13 cellular contexts compared by ENCODE assay signal in the genomic region with DNA sequence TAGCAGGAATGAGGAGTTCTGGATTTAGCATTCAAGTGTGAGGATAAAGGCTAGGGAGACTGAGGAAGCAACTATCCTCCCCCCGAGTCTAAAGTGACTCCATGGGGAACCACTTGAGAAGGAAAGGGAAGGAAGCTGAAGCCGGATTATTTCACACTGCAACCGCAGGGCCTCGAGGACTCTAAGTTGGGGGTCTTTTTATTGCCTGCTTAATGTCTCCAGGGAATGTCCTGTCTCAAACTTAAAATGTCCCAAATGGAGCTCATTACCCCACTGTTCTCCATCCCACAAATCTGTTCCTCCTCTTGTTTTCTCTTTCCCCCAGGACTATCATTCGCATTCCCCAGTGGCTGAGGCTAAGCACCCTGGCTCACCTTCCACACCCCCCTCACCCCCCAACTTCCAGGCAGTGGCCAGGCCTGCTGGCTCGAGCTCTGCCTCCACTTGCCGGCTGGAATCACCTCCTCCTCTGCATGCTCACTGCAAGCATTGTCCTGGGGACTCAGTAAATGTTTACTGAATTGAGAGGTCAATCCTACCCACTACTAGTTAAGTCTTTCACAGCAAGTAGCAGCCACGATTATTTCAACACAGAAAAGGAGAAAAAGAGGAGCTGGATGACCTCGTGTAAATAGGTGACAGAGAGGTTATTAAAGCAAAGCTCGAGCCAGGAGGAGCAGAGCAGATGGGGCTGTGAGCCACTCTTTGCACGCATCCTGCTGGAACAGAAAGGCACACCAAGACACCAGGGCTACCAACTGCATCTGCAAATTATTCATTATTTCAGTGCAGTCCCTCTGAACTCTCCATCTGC. TPM values are rescaled to one million over a fixed set of nuclear protein-coding genes. Genes with fewer than 3 reads are reported as not detected.
DNase-seq lines count a peak whose midpoint lies in the region; ATAC-seq, FAIRE-seq and TF ChIP-seq lines count a peak whose summit lies in the region.
"Had no signal": no experiment of that assay in that cellular context is flagged by ENCODE, and none has a peak within 500 bp of the region (broad histone marks: within the 10 kb centered on the region; RNA-seq: fewer than 3 reads in every experiment).

No MANE protein-coding gene starts in this region.

- DNase-seq in GM03348 (ENCODE audit: low spot score) (peak; percentile 26), RCC 7860 (ENCODE audit: low spot score) (peak; percentile 27), fibroblast of villous mesenchyme (ENCODE audit: low read depth) (peak; percentile 69), neuronal stem cell (ENCODE audit: low spot score) (no peak)
- DNase-seq: esophagus squamous epithelium; stimulated activated CD4-positive, alpha-beta T cell treated with anti-CD3 and anti-CD28 coated beads, Interleukin-2, amount 100 ng/mL, for 24 hours; upper lobe of left lung had no signal

- no peak overlapping the region for H2BK15ac ChIP-seq in neuronal stem cell (ENCODE audit: low read length)

- no peak overlapping the region for H2BK5ac ChIP-seq in neuronal stem cell (ENCODE audit: low read length)

- no peak overlapping the region for H3K14ac ChIP-seq in neuronal stem cell (ENCODE audit: low read length)

- H4K8ac ChIP-seq in neuronal stem cell (ENCODE audit: low read depth, low read length): no peak overlapping the region

- no peak for ATAC-seq in stimulated activated memory B cell treated with anti-CD40 and anti-IgM and Interleukin-4, amounts not matched to agents 10 μg/mL and 1 μg/mL and 100 μg/mL, for 72 hours
- ATAC-seq in HG03520 (IDR thresholded peaks at IDR 0.05; ENCODE audit: unreplicated experiment): no peak
- no peak for ATAC-seq in HG03457 (IDR thresholded peaks at IDR 0.05; ENCODE audit: unreplicated experiment)
- ATAC-seq in GM19395 (IDR thresholded peaks at IDR 0.05; ENCODE audit: unreplicated experiment): no peak

- peak; percentile 16 for FAIRE-seq in RCC 7860 (lab: Jason Lieb, UNC)
- FAIRE-seq: GM18507 had no signal

- no peak overlapping the region for H4K91ac ChIP-seq in neuronal stem cell (ENCODE audit: low read depth, low read length, poor library complexity)

- H3K4me2 ChIP-seq in neuronal stem cell (ENCODE audit: insufficient read depth, low read length, poor library complexity, severe bottlenecking): no peak overlapping the region

- no peaks in the 10 kb centered on the region for H3K9me3 Mint-ChIP-seq in stimulated activated memory B cell treated with anti-CD40 and anti-IgM and Interleukin-4, amounts not matched to agents 10 μg/mL and 1 μg/mL and 100 μg/mL, for 72 hours

- H2AFZ ChIP-seq in neuronal stem cell (ENCODE audit: low read length): no peak overlapping the region

- H3K27me3 ChIP-seq in neuronal stem cell (ENCODE audit: control insufficient read depth in 3 of 3, insufficient read depth in 3 of 3, low read depth in 1 of 3, low read length in 3 of 3): no peaks in the 10 kb centered on the region
- H3K27me3 ChIP-seq: esophagus squamous epithelium, SJSA1, upper lobe of left lung had no signal

- no peak overlapping the region for H3K4ac ChIP-seq in neuronal stem cell (ENCODE audit: low read length)

- no peaks in the 10 kb centered on the region for H3K9me3 ChIP-seq in neuronal stem cell (replicated peaks in 1 of 2; ENCODE audit: control insufficient read depth in 2 of 2, insufficient read depth in 1 of 2, low read depth in 1 of 2, low read length in 2 of 2)
- H3K9me3 ChIP-seq: esophagus squamous epithelium, SJSA1, upper lobe of left lung had no signal

- no peak for TF ChIP-seq CTCF in fibroblast of villous mesenchyme (IDR thresholded peaks at IDR 0.05; ENCODE audit: insufficient read depth, low read depth, low read length)

- H3K27ac ChIP-seq in neuronal stem cell (replicated peaks; ENCODE audit: low read length): peak overlapping the region; percentile 57
- H3K27ac ChIP-seq: esophagus squamous epithelium, SJSA1 had no signal

- H2BK120ac ChIP-seq in neuronal stem cell (ENCODE audit: low read depth, low read length): no peak overlapping the region

- H3K27me3 Mint-ChIP-seq in stimulated activated memory B cell treated with anti-CD40 and anti-IgM and Interleukin-4, amounts not matched to agents 10 μg/mL and 1 μg/mL and 100 μg/mL, for 72 hours: no peaks in the 10 kb centered on the region

- H3K18ac ChIP-seq in neuronal stem cell (ENCODE audit: low read length): no peak overlapping the region

- no peak overlapping the region for H3K4me3 Mint-ChIP-seq in stimulated activated memory B cell treated with anti-CD40 and anti-IgM and Interleukin-4, amounts not matched to agents 10 μg/mL and 1 μg/mL and 100 μg/mL, for 72 hours

- H3K9ac ChIP-seq in neuronal stem cell (ENCODE audit: low read depth, low read length, poor library complexity): no peak overlapping the region

- H3K23ac ChIP-seq in neuronal stem cell (ENCODE audit: low read depth, low read length, poor library complexity): no peak overlapping the region

- H3K4me1 ChIP-seq in neuronal stem cell (ENCODE audit: control insufficient read depth in 2 of 2, insufficient read depth in 1 of 2, low read depth in 1 of 2, low read length in 2 of 2): peaks cover 12 to 17% of the 10 kb centered on the region in 2 donors

- H3K36me3 ChIP-seq in neuronal stem cell (replicated peaks in 1 of 2; ENCODE audit: control insufficient read depth in 2 of 2, insufficient read depth in 2 of 2, low read length in 2 of 2): peaks cover 0 to 7% of the 10 kb centered on the region in 2 donors
- H3K36me3 ChIP-seq: esophagus squamous epithelium, upper lobe of left lung had no signal

- no peak overlapping the region for H2BK12ac ChIP-seq in neuronal stem cell (ENCODE audit: low read length)

- H3K4me3 ChIP-seq in fibroblast of villous mesenchyme (ENCODE audit: low read depth, low read length) (no peak overlapping the region), neuronal stem cell (ENCODE audit: low read length in 2 of 2) (no peak overlapping the region)
- H3K4me3 ChIP-seq: esophagus squamous epithelium, SJSA1, upper lobe of left lung had no signal

- H3K79me1 ChIP-seq in neuronal stem cell (ENCODE audit: low read depth, low read length): peaks cover 3% of the 10 kb centered on the region

- no peak overlapping the region for H2AK5ac ChIP-seq in neuronal stem cell (ENCODE audit: low read depth, low read length)

- peaks cover 12% of the 10 kb centered on the region for H3K36me3 Mint-ChIP-seq in stimulated activated memory B cell treated with anti-CD40 and anti-IgM and Interleukin-4, amounts not matched to agents 10 μg/mL and 1 μg/mL and 100 μg/mL, for 72 hours

- H3K4me1 Mint-ChIP-seq in stimulated activated memory B cell treated with anti-CD40 and anti-IgM and Interleukin-4, amounts not matched to agents 10 μg/mL and 1 μg/mL and 100 μg/mL, for 72 hours: peaks cover 69% of the 10 kb centered on the region

- H3K27ac Mint-ChIP-seq in stimulated activated memory B cell treated with anti-CD40 and anti-IgM and Interleukin-4, amounts not matched to agents 10 μg/mL and 1 μg/mL and 100 μg/mL, for 72 hours: no peak overlapping the region

- no CpG with 5 or more reads among the region's 11 CpGs for WGBS in neuronal stem cell (ENCODE audit: extremely low coverage in 2 of 2, insufficient read length in 2 of 2, insufficient replicate concordance in 1 of 2), 2 donors

RNA-seq across cellular contexts. Expression of a gene that starts 32.3 kb away (rescaled TPM):
- total RNA-seq in fibroblast of villous mesenchyme: 7.1 and 7.3 TPM in 2 replicates
- polyA plus RNA-seq in neuronal stem cell (2013, experiment 1 of 2): 23.0 TPM
- polyA plus RNA-seq in neuronal stem cell (2013, experiment 2 of 2): 24.8 TPM
